Comparison of ENCODE assay signal across 8 cellular contexts in genomic region chr10:103367379-103367781, GRCh38. TPM values are rescaled to one million over a fixed set of nuclear protein-coding genes. Genes with fewer than 3 reads are reported as not detected.
DNase-seq lines count a peak whose midpoint lies in the region; ATAC-seq and TF ChIP-seq lines count a peak whose summit lies in the region.

No MANE protein-coding gene starts in this region.

- DNase-seq in BE2C (no peak), natural killer cell (no peak), HPDE6-E6E7 (ENCODE audit: extremely low spot score) (no peak), NCI-H2029 treated with DMSO at 0.1 percent for 48 hours (lab: John Stamatoyannopoulos, UW) (no peak)

- no peaks in the 10 kb centered on the region for H3K9me3 ChIP-seq in BE2C

- H4K20me1 ChIP-seq in KMS-11 (ENCODE audit: insufficient read depth) = no peaks in the 10 kb centered on the region

- no peaks in the 10 kb centered on the region for H3K36me3 Mint-ChIP-seq in natural killer cell

- H3K27ac ChIP-seq in KMS-11 (peak overlapping the region; percentile 19; the same call in 1 of the 2 replicates), cingulate gyrus (ENCODE audit: low read depth, low read length) (peak overlapping the region; percentile 41)

- H3K4me2 ChIP-seq in KMS-11 = peak overlapping the region; percentile 69

- H2AFZ ChIP-seq in KMS-11 (ENCODE audit: low read depth) = peak overlapping the region; percentile 81

- no peaks in the 10 kb centered on the region for H3K27me3 Mint-ChIP-seq in natural killer cell (ENCODE audit: low read depth in 2 of 2)

- peaks cover 27% of the 10 kb centered on the region; the same call in 1 of the 2 replicates for H3K79me2 ChIP-seq in KMS-11 (ENCODE audit: insufficient read depth, low read depth)

- H3K9me3 Mint-ChIP-seq in natural killer cell = peaks cover 0 to 3% of the 10 kb centered on the region in 2 donors

- H3K4me3 Mint-ChIP-seq in natural killer cell = peak overlapping the region; percentile 97

- peak overlapping the region; percentile 62; the same call in 1 of the 2 replicates for H3K9ac ChIP-seq in KMS-11

- no peaks in the 10 kb centered on the region for H3K4me1 ChIP-seq in BE2C
- H3K4me1 ChIP-seq in KMS-11 (ENCODE audit: low read depth, poor library complexity, severe bottlenecking) = peaks cover 28% of the 10 kb centered on the region

- peak overlapping the region; percentile 89 to 95 for H3K27ac Mint-ChIP-seq in natural killer cell

- peaks cover 19 to 22% of the 10 kb centered on the region in 2 donors for H3K4me1 Mint-ChIP-seq in natural killer cell

- H3K4me3 ChIP-seq in BE2C (ENCODE audit: low read depth, low read length) = peak overlapping the region; percentile 79
- no peak overlapping the region for H3K4me3 ChIP-seq in KMS-11 (IDR thresholded peaks at IDR 0.05; ENCODE audit: insufficient read depth, low read depth, low read length)

- H3K27me3 ChIP-seq in BE2C (no peaks in the 10 kb centered on the region), KMS-11 (ENCODE audit: insufficient read depth, low read depth) (no peaks in the 10 kb centered on the region)

- H3K36me3 ChIP-seq in BE2C (no peaks in the 10 kb centered on the region; the same call in 1 of the 2 replicates), KMS-11 (ENCODE audit: insufficient read depth) (no peaks in the 10 kb centered on the region)

- ATAC-seq in natural killer cell (no peak), GM18502 (IDR thresholded peaks at IDR 0.05; ENCODE audit: poor library complexity, unreplicated experiment) (no peak), GM21360 (IDR thresholded peaks at IDR 0.05; ENCODE audit: unreplicated experiment) (no peak)

- TF ChIP-seq CTCF in BE2C (IDR thresholded peaks at IDR 0.05; ENCODE audit: low read depth, low read length) = no peak
- TF ChIP-seq CTCF in KMS-11 (conservative IDR thresholded peaks at IDR 0.05; ENCODE audit: low read depth, low read length) = no peak
- no peak for TF ChIP-seq CTCF in natural killer cell (IDR thresholded peaks at IDR 0.05)

- intact Hi-C loops in natural killer cell (cut with micrococcal nuclease) = loop anchor here (1.0 to 10.0 kb wide), 4 partner anchors 17 to 723 kb away; partner anchors contain the start of genes ATP5MK, CNNM2, PCGF6 and PDCD11

RNA-seq across cellular contexts. Expression of gene TAF5, which starts 0.4 kb away (rescaled TPM):
- 8.3 TPM for polyA plus RNA-seq in BE2C (2012; ENCODE audit: insufficient read depth, insufficient read length, low read depth)
- total RNA-seq in natural killer cell = 1 to 10 TPM; 3.6 to 8.8 (median 6.3) TPM

RNA-seq across cellular contexts. Expression of gene PCGF6, which starts 16.4 kb away (rescaled TPM):
- 10.4 TPM for polyA plus RNA-seq in BE2C (2012; ENCODE audit: insufficient read depth, insufficient read length, low read depth)
- 1 to 10 TPM; 5.1 to 8.1 (median 7.1) TPM for total RNA-seq in natural killer cell

RNA-seq across cellular contexts. Expression of gene ATP5MK, which starts 28.9 kb away (rescaled TPM):
- 468 TPM for polyA plus RNA-seq in BE2C (2012; ENCODE audit: insufficient read depth, insufficient read length, low read depth)
- total RNA-seq in natural killer cell = 100 to 1,000 TPM; 121 to 157 (median 154) TPM

RNA-seq across cellular contexts. Expression of gene PDCD11, which starts 29.0 kb away (rescaled TPM):
- 73.4 TPM for polyA plus RNA-seq in BE2C (2012; ENCODE audit: insufficient read depth, insufficient read length, low read depth)
- total RNA-seq in natural killer cell = 10 to 100 TPM; 25.5 to 30.9 (median 29.5) TPM
